1 cellular context compared by ENCODE assay signal in genomic region chr3:15246186-15246585, GRCh38.
TF ChIP-seq lines count a peak whose summit lies in the region.

No MANE protein-coding gene starts in this region.

TF ChIP-seq in HepG2, 621 proteins besides CTCF, POLR2A, EP300 and RAD21 (continued from another document):
- TF ChIP-seq RERE (CRISPR knock-in tag; IDR thresholded peaks at IDR 0.05; ENCODE audit: low read depth) (no peak), SCMH1 (CRISPR knock-in tag; IDR thresholded peaks at IDR 0.05; ENCODE audit: borderline replicate concordance) (no peak), SMAD3 (CRISPR knock-in tag; IDR thresholded peaks at IDR 0.05) (no peak), REPIN1 (CRISPR knock-in tag; IDR thresholded peaks at IDR 0.05; ENCODE audit: borderline replicate concordance, low read depth) (no peak), ZNF382 (CRISPR knock-in tag; IDR thresholded peaks at IDR 0.05; ENCODE audit: borderline replicate concordance) (no peak), HOXA5 (CRISPR knock-in tag; IDR thresholded peaks at IDR 0.05) (no peak), RFX3 (CRISPR knock-in tag; IDR thresholded peaks at IDR 0.05) (no peak), HNRNPH1 (optimal IDR thresholded peaks at IDR 0.05; ENCODE audit: low read depth, low read length) (no peak)
- TF ChIP-seq, protein P1, sequence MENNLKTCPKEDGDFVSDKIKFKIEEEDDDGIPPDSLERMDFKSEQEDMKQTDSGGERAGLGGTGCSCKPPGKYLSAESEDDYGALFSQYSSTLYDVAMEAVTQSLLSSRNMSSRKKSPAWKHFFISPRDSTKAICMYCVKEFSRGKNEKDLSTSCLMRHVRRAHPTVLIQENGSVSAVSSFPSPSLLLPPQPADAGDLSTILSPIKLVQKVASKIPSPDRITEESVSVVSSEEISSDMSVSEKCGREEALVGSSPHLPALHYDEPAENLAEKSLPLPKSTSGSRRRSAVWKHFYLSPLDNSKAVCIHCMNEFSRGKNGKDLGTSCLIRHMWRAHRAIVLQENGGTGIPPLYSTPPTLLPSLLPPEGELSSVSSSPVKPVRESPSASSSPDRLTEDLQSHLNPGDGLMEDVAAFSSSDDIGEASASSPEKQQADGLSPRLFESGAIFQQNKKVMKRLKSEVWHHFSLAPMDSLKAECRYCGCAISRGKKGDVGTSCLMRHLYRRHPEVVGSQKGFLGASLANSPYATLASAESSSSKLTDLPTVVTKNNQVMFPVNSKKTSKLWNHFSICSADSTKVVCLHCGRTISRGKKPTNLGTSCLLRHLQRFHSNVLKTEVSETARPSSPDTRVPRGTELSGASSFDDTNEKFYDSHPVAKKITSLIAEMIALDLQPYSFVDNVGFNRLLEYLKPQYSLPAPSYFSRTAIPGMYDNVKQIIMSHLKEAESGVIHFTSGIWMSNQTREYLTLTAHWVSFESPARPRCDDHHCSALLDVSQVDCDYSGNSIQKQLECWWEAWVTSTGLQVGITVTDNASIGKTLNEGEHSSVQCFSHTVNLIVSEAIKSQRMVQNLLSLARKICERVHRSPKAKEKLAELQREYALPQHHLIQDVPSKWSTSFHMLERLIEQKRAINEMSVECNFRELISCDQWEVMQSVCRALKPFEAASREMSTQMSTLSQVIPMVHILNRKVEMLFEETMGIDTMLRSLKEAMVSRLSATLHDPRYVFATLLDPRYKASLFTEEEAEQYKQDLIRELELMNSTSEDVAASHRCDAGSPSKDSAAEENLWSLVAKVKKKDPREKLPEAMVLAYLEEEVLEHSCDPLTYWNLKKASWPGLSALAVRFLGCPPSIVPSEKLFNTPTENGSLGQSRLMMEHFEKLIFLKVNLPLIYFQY (CRISPR knock-in tag; IDR thresholded peaks at IDR 0.05; ENCODE audit: borderline replicate concordance), result no peak
TF ChIP-seq in HepG2: peak in this region for 0.
